In genomic region chr6:130834482-130835251, GRCh38 we compare ENCODE assay signal across 1 cellular context.
TF ChIP-seq lines count a peak whose summit lies in the region.

No MANE protein-coding gene starts in this region.

TF ChIP-seq in liver, 16 proteins besides CTCF, POLR2A, EP300 and RAD21 (continued from another document):
- TF ChIP-seq FOXA1 (IDR thresholded peaks at IDR 0.05): peak; percentile 47
- TF ChIP-seq MAX (IDR thresholded peaks at IDR 0.05): no peak
- peak; percentile 84 to 87 for TF ChIP-seq RXRA (IDR thresholded peaks at IDR 0.05)
- peak; percentile 70 for TF ChIP-seq YY1 (IDR thresholded peaks at IDR 0.05)
- TF ChIP-seq EGR1 (IDR thresholded peaks at IDR 0.05; ENCODE audit: low read depth in 2 of 2): no peak
- TF ChIP-seq SP1 (IDR thresholded peaks at IDR 0.05): peak; percentile 74
- peak; percentile 86 to 89 for TF ChIP-seq HNF4A (conservative IDR thresholded peaks at IDR 0.05)
